8 cellular contexts compared by ENCODE assay signal in genomic region chr16:14309001-14309886, GRCh38.
DNase-seq lines count a peak whose midpoint lies in the region; ATAC-seq and TF ChIP-seq lines count a peak whose summit lies in the region.

No MANE protein-coding gene starts in this region.

- ATAC-seq in IMR-90 (ENCODE audit: low read depth) (peak; percentile 9; the same call in 1 of the 2 replicates), left colon (no peak), left lobe of liver (no peak)

- POLR2A ChIA-PET in IMR-90 (lab: Charles Lee; ENCODE audit: unreplicated experiment) = interaction anchor here (0.6 kb wide), 1 partner anchor 34 kb away, joined by 3 read pairs; no protein-coding TSS in a partner anchor

- H3K4me3 Mint-ChIP-seq in Calu3 (ENCODE audit: low read depth, unreplicated experiment) = no peak overlapping the region

- H2AK5ac ChIP-seq in IMR-90 (ENCODE audit: low read depth, low read length) = peak overlapping the region; percentile 60; the same call in 1 of the 2 replicates
- peak overlapping the region; percentile 69 for H2AK5ac ChIP-seq in neuronal stem cell (ENCODE audit: low read depth, low read length)

- H3K27me3 ChIP-seq in IMR-90 (ENCODE audit: control insufficient read depth, insufficient read depth, low read length) (no peaks in the 10 kb centered on the region), neuronal stem cell (ENCODE audit: control insufficient read depth in 3 of 3, insufficient read depth in 3 of 3, low read depth in 1 of 3, low read length in 3 of 3) (no peaks in the 10 kb centered on the region)

- H3K9me1 ChIP-seq in IMR-90 (ENCODE audit: insufficient read depth, low read length) = peaks cover 16% of the 10 kb centered on the region

- peak; percentile 48 for DNase-seq in Calu3
- peak; percentile 39 for DNase-seq in IMR-90
- no peak for DNase-seq in astrocyte of the spinal cord (ENCODE audit: low read depth, low spot score)
- no peak for DNase-seq in neuronal stem cell (ENCODE audit: low spot score)
- DNase-seq in left colon = no peak
- no peak for DNase-seq in DMS 273 treated with DMSO at 0.1 percent for 48 hours (lab: John Stamatoyannopoulos, UW)
- DNase-seq in left lobe of liver (ENCODE audit: low spot score) = no peak
- DNase-seq in NCI-H345 treated with DMSO at 0.1 percent for 48 hours (lab: John Stamatoyannopoulos, UW; ENCODE audit: unreplicated experiment) = no peak

- TF ChIP-seq CTCF in Calu3 (IDR thresholded peaks at IDR 0.05; ENCODE audit: unreplicated experiment) = no peak
- TF ChIP-seq CTCF in IMR-90 (conservative IDR thresholded peaks at IDR 0.05; ENCODE audit: low read depth, low read length) = no peak
- peak; percentile 4 for TF ChIP-seq CTCF in astrocyte of the spinal cord (IDR thresholded peaks at IDR 0.05; ENCODE audit: low read depth, low read length)

- H2AFZ ChIP-seq in IMR-90 (replicated peaks; ENCODE audit: low read length, poor library complexity) (peak overlapping the region; percentile 69), neuronal stem cell (ENCODE audit: low read length) (peak overlapping the region; percentile 44)

- no peak overlapping the region for H3K56ac ChIP-seq in IMR-90 (ENCODE audit: extremely low read depth, insufficient read depth, low read length)

- peak overlapping the region; percentile 35 for H3K27ac Mint-ChIP-seq in Calu3 (ENCODE audit: unreplicated experiment)

- H3K18ac ChIP-seq in IMR-90 (ENCODE audit: low read depth, low read length) (peak overlapping the region; percentile 13; the same call in 1 of the 2 replicates), neuronal stem cell (ENCODE audit: low read length) (peak overlapping the region; percentile 77)

- no peak overlapping the region; the same call in 1 of the 3 replicates for H2BK15ac ChIP-seq in IMR-90 (ENCODE audit: low read depth, low read length)
- no peak overlapping the region for H2BK15ac ChIP-seq in neuronal stem cell (ENCODE audit: low read length)

- H4K8ac ChIP-seq in IMR-90 (ENCODE audit: low read depth in 2 of 2, low read length in 2 of 2) (peak overlapping the region; percentile 68 to 89), neuronal stem cell (ENCODE audit: low read depth, low read length) (no peak overlapping the region)

- no peaks in the 10 kb centered on the region for H3K36me3 ChIP-seq in IMR-90 (ENCODE audit: control insufficient read depth, insufficient read depth, low read length)
- H3K36me3 ChIP-seq in neuronal stem cell (replicated peaks in 1 of 2; ENCODE audit: control insufficient read depth in 2 of 2, insufficient read depth in 2 of 2, low read length in 2 of 2) = no peaks in the 10 kb centered on the region

- H3K4ac ChIP-seq in IMR-90 (ENCODE audit: low read depth, low read length) (peak overlapping the region; percentile 77), neuronal stem cell (ENCODE audit: low read length) (peak overlapping the region; percentile 26)

- peak overlapping the region; percentile 28 for H4K5ac ChIP-seq in IMR-90 (ENCODE audit: low read depth, low read length)

- no peak overlapping the region for H2BK12ac ChIP-seq in neuronal stem cell (ENCODE audit: low read length)

- H3K14ac ChIP-seq in IMR-90 (replicated peaks; ENCODE audit: low read depth, low read length) = peak overlapping the region; percentile 24
- H3K14ac ChIP-seq in neuronal stem cell (ENCODE audit: low read length) = no peak overlapping the region

- CTCF ChIA-PET in Calu3 (lab: Charles Lee) = no interaction called here
- CTCF ChIA-PET in IMR-90 (lab: Yijun Ruan, JAX) = interaction anchor here (0.6 to 0.7 kb wide), 2 partner anchors 8 to 150 kb away, joined by 3 read pairs; no protein-coding TSS in a partner anchor

- 37% methylated on average over 12 of the region's 26 CpGs; no CpG with 5 or more reads in 1 of the 2 experiments for WGBS in IMR-90 (ENCODE audit: extremely low coverage in 2 of 2, insufficient read length in 1 of 2), 2 experiments
- no CpG with 5 or more reads among the region's 26 CpGs for WGBS in neuronal stem cell (ENCODE audit: extremely low coverage in 2 of 2, insufficient read length in 2 of 2, insufficient replicate concordance in 1 of 2), 2 donors

- H2AK9ac ChIP-seq in IMR-90 (replicated peaks; ENCODE audit: low read depth, low read length, poor library complexity) = peak overlapping the region; percentile 83

- peaks cover 35% of the 10 kb centered on the region for H3K4me1 ChIP-seq in IMR-90 (ENCODE audit: control insufficient read depth, insufficient read depth, low read length)
- peaks cover 19 to 30% of the 10 kb centered on the region in 2 donors for H3K4me1 ChIP-seq in neuronal stem cell (ENCODE audit: control insufficient read depth in 2 of 2, insufficient read depth in 1 of 2, low read depth in 1 of 2, low read length in 2 of 2)

- no peaks in the 10 kb centered on the region for H3K9me3 Mint-ChIP-seq in Calu3 (ENCODE audit: low read depth, unreplicated experiment)

- TF ChIP-seq RAD21 in IMR-90 (IDR thresholded peaks at IDR 0.05; ENCODE audit: low read length) = no peak

- H2BK20ac ChIP-seq in IMR-90 (ENCODE audit: low read depth, low read length) = peak overlapping the region; percentile 59

- peak overlapping the region; percentile 63 for H4K91ac ChIP-seq in IMR-90 (ENCODE audit: insufficient read depth, low read depth, low read length)
- H4K91ac ChIP-seq in neuronal stem cell (ENCODE audit: low read depth, low read length, poor library complexity) = no peak overlapping the region

- TF ChIP-seq POLR2A in IMR-90 (IDR thresholded peaks at IDR 0.05; ENCODE audit: low read depth, low read length) = no peak

- BruUV-seq in Calu3 (replicated peaks; lab: Mats Ljungman, UMichigan) = no TSS peak
- no TSS peak for BruUV-seq in IMR-90 (replicated peaks; lab: Mats Ljungman, UMichigan)

- H3K9me3 ChIP-seq in IMR-90 (ENCODE audit: control insufficient read depth, insufficient read depth, low read length) (no peaks in the 10 kb centered on the region), neuronal stem cell (replicated peaks in 1 of 2; ENCODE audit: control insufficient read depth in 2 of 2, insufficient read depth in 1 of 2, low read depth in 1 of 2, low read length in 2 of 2) (no peaks in the 10 kb centered on the region)

- in situ Hi-C loops in IMR-90 (cut with MboI; ENCODE audit: low sequenced_read_pairs) = loop anchor here (5.0 to 10.0 kb wide), 2 partner anchors 53 to 86 kb away; no protein-coding TSS in a partner anchor
- in situ Hi-C loops in astrocyte of the spinal cord (cut with HindIII; ENCODE audit: low sequenced_read_pairs) = no loop called here

- H3K4me1 Mint-ChIP-seq in Calu3 (ENCODE audit: low read depth, unreplicated experiment) = peaks cover 28% of the 10 kb centered on the region

- H3K27ac ChIP-seq in IMR-90 (ENCODE audit: insufficient read depth, low read length) = peak overlapping the region; percentile 64
- peak overlapping the region; percentile 19 for H3K27ac ChIP-seq in neuronal stem cell (replicated peaks; ENCODE audit: low read length)

- H2BK120ac ChIP-seq in IMR-90 (ENCODE audit: low read depth, low read length) (peak overlapping the region; percentile 63), neuronal stem cell (ENCODE audit: low read depth, low read length) (no peak overlapping the region)

- no peaks in the 10 kb centered on the region for H3K27me3 Mint-ChIP-seq in Calu3 (ENCODE audit: unreplicated experiment)

- intact Hi-C loops in Calu3 (cut with micrococcal nuclease; ENCODE audit: unreplicated experiment) (loop anchor here (10.0 kb wide), 1 partner anchor 56 kb away; no protein-coding TSS in a partner anchor), IMR-90 (cut with micrococcal nuclease) (no loop called here), left colon (cut with DNase I, micrococcal nuclease) (no loop called here)

- H3K23ac ChIP-seq in IMR-90 (ENCODE audit: low read depth, low read length) = peak overlapping the region; percentile 62
- no peak overlapping the region for H3K23ac ChIP-seq in neuronal stem cell (ENCODE audit: low read depth, low read length, poor library complexity)

- dilution Hi-C loops in IMR-90 (cut with HindIII; ENCODE audit: low sequenced_read_pairs, unreplicated experiment) = no loop called here

- peaks cover 7% of the 10 kb centered on the region for H3K36me3 Mint-ChIP-seq in Calu3 (ENCODE audit: insufficient read depth, unreplicated experiment)

- H2BK5ac ChIP-seq in IMR-90 (ENCODE audit: low read depth, low read length, poor library complexity, severe bottlenecking) (peak overlapping the region; percentile 67), neuronal stem cell (ENCODE audit: low read length) (no peak overlapping the region)

- 0 out of 2 replicates have a peak overlapping the region, but pooled peaks have one; percentile 5 for H3K9ac ChIP-seq in IMR-90 (ENCODE audit: low read depth, low read length)
- no peak overlapping the region for H3K9ac ChIP-seq in neuronal stem cell (ENCODE audit: low read depth, low read length, poor library complexity)

- H3K79me1 ChIP-seq in IMR-90 (ENCODE audit: low read depth in 1 of 2, low read length in 2 of 2) (peaks cover 8 to 86% of the 10 kb centered on the region in 2 experiments), neuronal stem cell (ENCODE audit: low read depth, low read length) (no peaks in the 10 kb centered on the region)

- H3K4me3 ChIP-seq in IMR-90 (ENCODE audit: insufficient read depth, low read depth, low read length) (no peak overlapping the region), astrocyte of the spinal cord (ENCODE audit: low read depth, low read length) (no peak overlapping the region), neuronal stem cell (ENCODE audit: low read length in 2 of 2) (no peak overlapping the region)

- H3K4me2 ChIP-seq in IMR-90 (ENCODE audit: low read depth, low read length) = peak overlapping the region; percentile 36
- no peak overlapping the region for H3K4me2 ChIP-seq in neuronal stem cell (ENCODE audit: insufficient read depth, low read length, poor library complexity, severe bottlenecking)

- peaks cover 69% of the 10 kb centered on the region for H4K20me1 ChIP-seq in IMR-90 (ENCODE audit: insufficient read depth, low read length)

TF ChIP-seq in IMR-90, 13 proteins besides CTCF, POLR2A, EP300 and RAD21 (continues in another document):
- TF ChIP-seq CHD1 (IDR thresholded peaks at IDR 0.05; ENCODE audit: low read depth, low read length) (no peak), BHLHE40 (IDR thresholded peaks at IDR 0.05; ENCODE audit: low read depth, low read length) (no peak), RFX5 (IDR thresholded peaks at IDR 0.05; ENCODE audit: low read depth, low read length) (no peak), MAZ (IDR thresholded peaks at IDR 0.05; ENCODE audit: borderline replicate concordance, low read depth, low read length) (no peak), SMC3 (IDR thresholded peaks at IDR 0.05; ENCODE audit: low read depth, low read length) (no peak; the same call in 1 of the 2 replicates), CEBPB (IDR thresholded peaks at IDR 0.05; ENCODE audit: low read depth, low read length) (no peak), FOS (IDR thresholded peaks at IDR 0.05; ENCODE audit: low read depth, low read length) (no peak), RCOR1 (IDR thresholded peaks at IDR 0.05; ENCODE audit: insufficient replicate concordance, low read length) (no peak), NFE2L2 (IDR thresholded peaks at IDR 0.05; ENCODE audit: low read depth, low read length) (no peak), MAFK (IDR thresholded peaks at IDR 0.05; ENCODE audit: low read depth, low read length) (no peak)

Comparison
In these comparisons a context has a peak if more than half of its experiments do, and no peak if none do; other contexts are left out.
1. DNase-seq: peak in Calu3 (single experiment) and IMR-90 (single experiment); none in astrocyte of the spinal cord (single experiment), neuronal stem cell (single experiment), left colon (0 of 2), DMS 273 treated with DMSO at 0.1 percent for 48 hours (single experiment), left lobe of liver (single experiment) and NCI-H345 treated with DMSO at 0.1 percent for 48 hours (single experiment).